In the genomic region with DNA sequence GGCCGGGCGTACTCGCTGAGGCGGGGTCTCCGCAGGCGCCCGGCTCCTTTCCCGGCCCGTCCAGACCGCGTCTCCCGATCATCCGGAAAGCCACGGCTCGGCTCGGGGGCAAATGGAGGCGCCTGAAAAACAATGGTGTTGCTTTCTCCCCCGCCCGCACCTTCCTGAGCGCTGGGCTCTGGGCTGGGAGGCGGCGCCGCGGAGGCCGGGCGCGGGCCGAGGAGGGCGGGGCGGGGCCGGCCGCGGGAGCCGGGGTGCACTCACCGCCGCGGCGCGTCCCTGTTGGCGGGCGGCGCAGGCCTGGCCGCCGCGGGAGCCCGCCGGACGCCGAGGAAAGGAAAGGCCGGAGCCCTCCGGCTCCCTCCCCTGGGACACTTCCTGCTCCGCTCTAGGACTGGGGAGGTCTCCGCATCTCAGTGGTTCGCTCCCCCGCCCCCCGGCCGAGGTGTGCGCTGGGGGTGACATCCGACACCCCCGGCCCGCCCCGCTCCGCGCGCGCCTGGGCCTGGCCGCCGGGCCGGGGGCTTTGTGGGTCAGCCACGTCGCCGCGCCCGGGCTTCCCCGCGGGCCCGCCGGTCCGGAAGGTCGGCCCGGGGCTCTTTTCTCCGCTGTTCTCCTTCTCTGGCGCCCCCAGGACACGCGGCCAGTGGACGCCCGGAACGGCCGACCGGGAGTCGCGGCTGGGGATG, we compare ENCODE assay signal across 1 cellular context.
TF ChIP-seq lines count a peak whose summit lies in the region.

Gene ZNF496 (minus strand): TSS at position 342 of the 689 bp plus-strand sequence. CDS start 2,289 bp downstream, outside the sequence.

TF ChIP-seq in HepG2, 621 proteins besides CTCF, POLR2A, EP300 and RAD21 (continued from another document and continues in another):
- TF ChIP-seq ZBTB33 (CRISPR knock-in tag; IDR thresholded peaks at IDR 0.05) (no peak), ZBTB4 (CRISPR knock-in tag; IDR thresholded peaks at IDR 0.05; ENCODE audit: borderline replicate concordance) (no peak), MAF1 (CRISPR knock-in tag; IDR thresholded peaks at IDR 0.05; ENCODE audit: borderline replicate concordance) (no peak), DBP (CRISPR knock-in tag; IDR thresholded peaks at IDR 0.05; ENCODE audit: not compliant biosample characterization) (no peak), TFDP1 (CRISPR knock-in tag; IDR thresholded peaks at IDR 0.05; ENCODE audit: borderline replicate concordance) (no peak; the same call in 1 of the 2 replicates), ZNF660 (CRISPR knock-in tag; IDR thresholded peaks at IDR 0.05; ENCODE audit: borderline replicate concordance, low read depth) (no peak), NFE2L2 (IDR thresholded peaks at IDR 0.05; ENCODE audit: low read length) (no peak), ZNF614 (CRISPR knock-in tag; IDR thresholded peaks at IDR 0.05; ENCODE audit: borderline replicate concordance) (no peak), HDAC2 (CRISPR knock-in tag; IDR thresholded peaks at IDR 0.05) (no peak), HNRNPL (IDR thresholded peaks at IDR 0.05; ENCODE audit: low read depth, low read length) (no peak), BCL6 (CRISPR knock-in tag; IDR thresholded peaks at IDR 0.05) (no peak), ZMYM2 (CRISPR knock-in tag; IDR thresholded peaks at IDR 0.05) (no peak), ZNF784 (CRISPR knock-in tag; IDR thresholded peaks at IDR 0.05; ENCODE audit: borderline replicate concordance) (no peak), JDP2 (CRISPR knock-in tag; IDR thresholded peaks at IDR 0.05; ENCODE audit: borderline replicate concordance) (no peak), IKZF4 (CRISPR knock-in tag; IDR thresholded peaks at IDR 0.05; ENCODE audit: borderline replicate concordance, low read depth, not compliant biosample characterization) (no peak), SMARCC2 (IDR thresholded peaks at IDR 0.05) (no peak), ESRRA (CRISPR knock-in tag; IDR thresholded peaks at IDR 0.05; ENCODE audit: low read depth) (no peak), PCBP2 (optimal IDR thresholded peaks at IDR 0.05; ENCODE audit: low read depth, low read length, poor library complexity, severe bottlenecking) (no peak), SALL2 (CRISPR knock-in tag; IDR thresholded peaks at IDR 0.05) (no peak), ZNF441 (CRISPR knock-in tag; IDR thresholded peaks at IDR 0.05; ENCODE audit: borderline replicate concordance) (no peak), FOXP4 (CRISPR knock-in tag; IDR thresholded peaks at IDR 0.05) (no peak), THYN1 (CRISPR knock-in tag; IDR thresholded peaks at IDR 0.05; ENCODE audit: borderline replicate concordance, low read depth) (no peak), HNRNPH1 (optimal IDR thresholded peaks at IDR 0.05; ENCODE audit: low read depth, low read length) (no peak), ZNF225 (CRISPR knock-in tag; IDR thresholded peaks at IDR 0.05) (no peak), FOSL2 (CRISPR knock-in tag; IDR thresholded peaks at IDR 0.05) (no peak), ZNF543 (CRISPR knock-in tag; IDR thresholded peaks at IDR 0.05) (no peak), SP4 (CRISPR knock-in tag; IDR thresholded peaks at IDR 0.05) (no peak), REST (IDR thresholded peaks at IDR 0.05; ENCODE audit: borderline replicate concordance in 1 of 2, low read depth in 1 of 2, low read length in 2 of 2) (no peak), ZNF780A (CRISPR knock-in tag; IDR thresholded peaks at IDR 0.05) (no peak), TBP (CRISPR knock-in tag; IDR thresholded peaks at IDR 0.05) (no peak), HDAC6 (IDR thresholded peaks at IDR 0.05; ENCODE audit: low read depth, low read length) (no peak), ZNF12 (CRISPR knock-in tag; IDR thresholded peaks at IDR 0.05) (no peak), ZBTB20 (CRISPR knock-in tag; IDR thresholded peaks at IDR 0.05; ENCODE audit: borderline replicate concordance, low read depth) (no peak), ZNF547 (CRISPR knock-in tag; IDR thresholded peaks at IDR 0.05) (no peak; the same call in 1 of the 2 replicates), TEAD2 (CRISPR knock-in tag; IDR thresholded peaks at IDR 0.05) (no peak), ZKSCAN8 (CRISPR knock-in tag; IDR thresholded peaks at IDR 0.05; ENCODE audit: borderline replicate concordance) (no peak), ZNF343 (CRISPR knock-in tag; IDR thresholded peaks at IDR 0.05) (no peak), IRF1 (CRISPR knock-in tag; IDR thresholded peaks at IDR 0.05; ENCODE audit: low read depth) (no peak), ERF (CRISPR knock-in tag; IDR thresholded peaks at IDR 0.05) (0 out of 2 replicates have a peak, but pooled peaks have one; percentile 8), NFRKB (IDR thresholded peaks at IDR 0.05) (no peak), PHF20 (CRISPR knock-in tag; IDR thresholded peaks at IDR 0.05) (no peak; the same call in 1 of the 2 replicates)
- TF ChIP-seq, protein P1, sequence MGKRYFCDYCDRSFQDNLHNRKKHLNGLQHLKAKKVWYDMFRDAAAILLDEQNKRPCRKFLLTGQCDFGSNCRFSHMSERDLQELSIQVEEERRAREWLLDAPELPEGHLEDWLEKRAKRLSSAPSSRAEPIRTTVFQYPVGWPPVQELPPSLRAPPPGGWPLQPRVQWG (CRISPR knock-in tag; IDR thresholded peaks at IDR 0.05; ENCODE audit: borderline replicate concordance, low read depth) = no peak
- TF ChIP-seq, protein P2, sequence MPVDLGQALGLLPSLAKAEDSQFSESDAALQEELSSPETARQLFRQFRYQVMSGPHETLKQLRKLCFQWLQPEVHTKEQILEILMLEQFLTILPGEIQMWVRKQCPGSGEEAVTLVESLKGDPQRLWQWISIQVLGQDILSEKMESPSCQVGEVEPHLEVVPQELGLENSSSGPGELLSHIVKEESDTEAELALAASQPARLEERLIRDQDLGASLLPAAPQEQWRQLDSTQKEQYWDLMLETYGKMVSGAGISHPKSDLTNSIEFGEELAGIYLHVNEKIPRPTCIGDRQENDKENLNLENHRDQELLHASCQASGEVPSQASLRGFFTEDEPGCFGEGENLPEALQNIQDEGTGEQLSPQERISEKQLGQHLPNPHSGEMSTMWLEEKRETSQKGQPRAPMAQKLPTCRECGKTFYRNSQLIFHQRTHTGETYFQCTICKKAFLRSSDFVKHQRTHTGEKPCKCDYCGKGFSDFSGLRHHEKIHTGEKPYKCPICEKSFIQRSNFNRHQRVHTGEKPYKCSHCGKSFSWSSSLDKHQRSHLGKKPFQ (CRISPR knock-in tag; IDR thresholded peaks at IDR 0.05; ENCODE audit: insufficient replicate concordance) = no peak
- TF ChIP-seq, protein P3, sequence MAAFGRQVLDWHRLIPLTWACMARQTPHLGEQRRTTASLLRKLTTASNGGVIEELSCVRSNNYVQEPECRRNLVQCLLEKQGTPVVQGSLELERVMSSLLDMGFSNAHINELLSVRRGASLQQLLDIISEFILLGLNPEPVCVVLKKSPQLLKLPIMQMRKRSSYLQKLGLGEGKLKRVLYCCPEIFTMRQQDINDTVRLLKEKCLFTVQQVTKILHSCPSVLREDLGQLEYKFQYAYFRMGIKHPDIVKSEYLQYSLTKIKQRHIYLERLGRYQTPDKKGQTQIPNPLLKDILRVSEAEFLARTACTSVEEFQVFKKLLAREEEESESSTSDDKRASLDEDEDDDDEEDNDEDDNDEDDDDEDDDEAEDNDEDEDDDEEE (CRISPR knock-in tag; IDR thresholded peaks at IDR 0.05) = no peak
